In genomic region chr12:120538281-120539156, GRCh38 we compare ENCODE assay signal across 8 cellular contexts. TPM values are rescaled to one million over a fixed set of nuclear protein-coding genes. Genes with fewer than 3 reads are reported as not detected.
DNase-seq lines count a peak whose midpoint lies in the region; ATAC-seq and TF ChIP-seq lines count a peak whose summit lies in the region.

No MANE protein-coding gene starts in this region.

- CTCF ChIA-PET in WTC11 (lab: Charles Lee) = interaction anchor here (1.0 to 1.8 kb wide), 3 partner anchors 72 to 203 kb away, joined by 3 to 5 read pairs (median 3); no protein-coding TSS in a partner anchor

- H3K4me3 Mint-ChIP-seq in activated CD4-positive, alpha-beta T cell treated with anti-CD3 and anti-CD28 coated beads, Interleukin-2, amount 10 ng/mL, durations not matched to agents 24 days and 14 days = peak overlapping the region; percentile 96
- no peak overlapping the region for H3K4me3 Mint-ChIP-seq in WTC11

- no peaks in the 10 kb centered on the region for H3K9me3 Mint-ChIP-seq in activated CD4-positive, alpha-beta T cell treated with anti-CD3 and anti-CD28 coated beads, Interleukin-2, amount 10 ng/mL, durations not matched to agents 24 days and 14 days
- H3K9me3 Mint-ChIP-seq in WTC11 = no peaks in the 10 kb centered on the region

- ATAC-seq in WTC11 = no peak
- no peak for ATAC-seq in sciatic nerve

- TF ChIP-seq CTCF in WTC11 (IDR thresholded peaks at IDR 0.05) = no peak

- no peak for DNase-seq in activated CD4-positive, alpha-beta T cell treated with anti-CD3 and anti-CD28 coated beads, Interleukin-2, amount 10 ng/mL, durations not matched to agents 24 days and 14 days
- no peak for DNase-seq in activated CD4-positive, alpha-beta T cell treated with anti-CD3 and anti-CD28 coated beads, Interleukin-2, amount 50 U/mL, for 4 hours
- no peak for DNase-seq in WTC11 (ENCODE audit: low spot score)
- peak; percentile 82 for DNase-seq in glomerular visceral epithelial cell (ENCODE audit: extremely low spot score)
- no peak for DNase-seq in KG1 (lab: John Stamatoyannopoulos, UW)
- no peak for DNase-seq in sciatic nerve (ENCODE audit: low spot score)
- no peak for DNase-seq in stimulated activated naive CD4-positive, alpha-beta T cell (lab: John Stamatoyannopoulos, UW)

- intact Hi-C loops in activated CD4-positive, alpha-beta T cell treated with anti-CD3 and anti-CD28 coated beads, Interleukin-2, amount 10 ng/mL, durations not matched to agents 24 days and 14 days (cut with micrococcal nuclease) = loop anchor here (10.0 kb wide), 1 partner anchor 1256 kb away; the partner anchor contains the start of gene RHOF
- intact Hi-C loops in sciatic nerve (cut with DNase I) = no loop called here

- peak overlapping the region; percentile 89 for H3K27ac Mint-ChIP-seq in activated CD4-positive, alpha-beta T cell treated with anti-CD3 and anti-CD28 coated beads, Interleukin-2, amount 10 ng/mL, durations not matched to agents 24 days and 14 days
- peak overlapping the region; percentile 89 for H3K27ac Mint-ChIP-seq in WTC11

- H3K9ac ChIP-seq in rectal smooth muscle tissue (ENCODE audit: low read length) = no peak overlapping the region

- H3K4me1 Mint-ChIP-seq in activated CD4-positive, alpha-beta T cell treated with anti-CD3 and anti-CD28 coated beads, Interleukin-2, amount 10 ng/mL, durations not matched to agents 24 days and 14 days = peaks cover 51% of the 10 kb centered on the region
- H3K4me1 Mint-ChIP-seq in WTC11 = peaks cover 32% of the 10 kb centered on the region

- peak overlapping the region; percentile 30 for H3K4me3 ChIP-seq in rectal smooth muscle tissue (ENCODE audit: low read length)

- POLR2A ChIA-PET in WTC11 (lab: Charles Lee) = interaction anchor here (0.6 kb wide), 1 partner anchor 72 kb away, joined by 3 read pairs; no protein-coding TSS in a partner anchor

- H3K4me1 ChIP-seq in rectal smooth muscle tissue (ENCODE audit: control insufficient read depth, insufficient read depth, low read length) = peaks cover 41% of the 10 kb centered on the region

- no peaks in the 10 kb centered on the region for H3K27me3 Mint-ChIP-seq in activated CD4-positive, alpha-beta T cell treated with anti-CD3 and anti-CD28 coated beads, Interleukin-2, amount 10 ng/mL, durations not matched to agents 24 days and 14 days
- H3K27me3 Mint-ChIP-seq in WTC11 (ENCODE audit: low read depth) = no peaks in the 10 kb centered on the region

- peaks cover 3% of the 10 kb centered on the region for H3K36me3 ChIP-seq in rectal smooth muscle tissue (ENCODE audit: control insufficient read depth, insufficient read depth, low read length)

- H3K27me3 ChIP-seq in rectal smooth muscle tissue (ENCODE audit: control insufficient read depth, insufficient read depth, low read length) = no peaks in the 10 kb centered on the region

- peak overlapping the region; percentile 59 for H3K27ac ChIP-seq in rectal smooth muscle tissue (ENCODE audit: low read depth, low read length)

- H3K36me3 Mint-ChIP-seq in activated CD4-positive, alpha-beta T cell treated with anti-CD3 and anti-CD28 coated beads, Interleukin-2, amount 10 ng/mL, durations not matched to agents 24 days and 14 days (ENCODE audit: low read depth) = peaks cover 55% of the 10 kb centered on the region
- H3K36me3 Mint-ChIP-seq in WTC11 = peaks cover 35% of the 10 kb centered on the region

TF ChIP-seq in WTC11, 78 proteins besides CTCF, POLR2A, EP300 and RAD21 (continues in another document):
- TF ChIP-seq CBFB (CRISPR knock-in tag; IDR thresholded peaks at IDR 0.05; ENCODE audit: low read depth) = no peak
- no peak for TF ChIP-seq ZNF317 (CRISPR knock-in tag; IDR thresholded peaks at IDR 0.05; ENCODE audit: borderline replicate concordance, low read depth)
- no peak for TF ChIP-seq GRHL2 (CRISPR knock-in tag; IDR thresholded peaks at IDR 0.05; ENCODE audit: insufficient replicate concordance, severe bottlenecking)
- no peak for TF ChIP-seq FOXP1 (CRISPR knock-in tag; IDR thresholded peaks at IDR 0.05; ENCODE audit: borderline replicate concordance)
- TF ChIP-seq AR (CRISPR knock-in tag; IDR thresholded peaks at IDR 0.05) = no peak
- no peak for TF ChIP-seq TEAD1 (CRISPR knock-in tag; IDR thresholded peaks at IDR 0.05)
- TF ChIP-seq ETV6 (CRISPR knock-in tag; IDR thresholded peaks at IDR 0.05) = no peak
- no peak for TF ChIP-seq MXD4 (CRISPR knock-in tag; IDR thresholded peaks at IDR 0.05; ENCODE audit: borderline replicate concordance)
- no peak for TF ChIP-seq MAX (CRISPR knock-in tag; IDR thresholded peaks at IDR 0.05)
- no peak for TF ChIP-seq JUN (CRISPR knock-in tag; IDR thresholded peaks at IDR 0.05)
- TF ChIP-seq ZNF138 (CRISPR knock-in tag; conservative IDR thresholded peaks at IDR 0.05) = no peak
- no peak for TF ChIP-seq PRDM15 (CRISPR knock-in tag; IDR thresholded peaks at IDR 0.05)
- TF ChIP-seq IRF2 (CRISPR knock-in tag; IDR thresholded peaks at IDR 0.05; ENCODE audit: borderline replicate concordance, low read depth) = no peak
- TF ChIP-seq SP1 (CRISPR knock-in tag; conservative IDR thresholded peaks at IDR 0.05) = no peak

RNA-seq across cellular contexts. Expression of gene RNF10, which starts 4.4 kb away (rescaled TPM):
- total RNA-seq in activated CD4-positive, alpha-beta T cell treated with anti-CD3 and anti-CD28 coated beads, Interleukin-2, amount 10 ng/mL, durations not matched to agents 24 days and 14 days = 153 and 160 TPM in 2 replicates
- total RNA-seq in WTC11 (2021) = 151 to 160 TPM (median 155 TPM) in 3 replicates
- total RNA-seq in sciatic nerve = 331 TPM

RNA-seq across cellular contexts. Expression of gene COQ5, which starts 9.6 kb away (rescaled TPM):
- total RNA-seq in activated CD4-positive, alpha-beta T cell treated with anti-CD3 and anti-CD28 coated beads, Interleukin-2, amount 10 ng/mL, durations not matched to agents 24 days and 14 days = 28.0 and 28.3 TPM in 2 replicates
- total RNA-seq in WTC11 (2021) (35.1 to 44.9 TPM (median 44.5 TPM) in 3 replicates), sciatic nerve (26.4 TPM)

RNA-seq across cellular contexts. Expression of gene DYNLL1, which starts 42.6 kb away (rescaled TPM):
- total RNA-seq in activated CD4-positive, alpha-beta T cell treated with anti-CD3 and anti-CD28 coated beads, Interleukin-2, amount 10 ng/mL, durations not matched to agents 24 days and 14 days = 330 and 351 TPM in 2 replicates
- 327 to 470 TPM (median 463 TPM) in 3 replicates for total RNA-seq in WTC11 (2021)
- 431 TPM for total RNA-seq in sciatic nerve

RNA-seq across cellular contexts. Expression of gene POP5, which starts 42.7 kb away (rescaled TPM):
- total RNA-seq in activated CD4-positive, alpha-beta T cell treated with anti-CD3 and anti-CD28 coated beads, Interleukin-2, amount 10 ng/mL, durations not matched to agents 24 days and 14 days = 74.0 and 76.0 TPM in 2 replicates
- total RNA-seq in WTC11 (2021) = 53.9 to 57.7 TPM (median 54.7 TPM) in 3 replicates
- 19.9 TPM for total RNA-seq in sciatic nerve
